36 cellular contexts compared by ENCODE assay signal in the genomic region with DNA sequence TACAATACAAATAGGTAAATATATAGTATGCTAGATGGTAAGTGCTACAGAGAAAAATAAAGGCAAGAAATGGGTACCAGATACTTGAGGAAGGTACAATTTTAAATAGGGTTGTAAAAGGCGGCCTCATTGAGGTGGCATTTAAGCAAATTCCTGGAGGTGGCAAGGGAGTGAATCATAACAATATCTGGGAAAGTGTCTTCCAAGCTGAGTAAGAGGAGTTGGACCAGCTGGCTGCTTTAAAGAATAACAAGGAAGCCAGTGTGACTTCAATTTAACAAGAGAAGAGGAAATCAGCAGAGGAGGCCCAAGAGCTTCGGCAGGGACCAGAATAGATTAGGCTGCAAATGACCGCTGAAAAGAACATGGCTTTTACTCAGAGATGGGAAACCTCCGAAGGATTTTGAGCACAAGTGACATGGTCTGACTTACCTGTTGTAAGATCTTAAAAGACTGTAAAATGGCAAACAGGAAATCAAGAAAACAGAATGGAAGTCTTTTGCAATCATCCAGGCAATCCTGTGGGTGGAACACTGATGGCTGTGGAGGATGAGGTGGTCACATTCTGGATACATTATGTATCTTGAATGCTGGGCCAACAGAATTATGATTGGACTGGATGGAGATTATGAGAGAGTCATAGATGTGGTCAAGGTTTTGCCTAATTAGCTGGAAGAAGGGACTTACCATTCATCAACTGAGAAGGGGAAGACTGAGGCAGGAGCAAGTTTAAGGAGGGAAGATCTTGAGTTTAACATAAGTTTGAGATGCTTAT.
A peak's percentile ranks its signal among the peaks of the same experiment; 100 is the strongest.
DNase-seq lines count a peak whose midpoint lies in the region; ATAC-seq and TF ChIP-seq lines count a peak whose summit lies in the region.
"Had no signal": no experiment of that assay in that cellular context is flagged by ENCODE, and none has a peak within 500 bp of the region (broad histone marks: within the 10 kb centered on the region; RNA-seq: fewer than 3 reads in every experiment).

No MANE protein-coding gene starts in this region.

- WGBS in aorta, 2 donors = 89 to 95% methylated on average over 4 of the region's 4 CpGs
- no CpG with 5 or more reads among the region's 4 CpGs for WGBS in H9 (ENCODE audit: extremely low coverage, insufficient read length, low lambda C conversion rate)

- H3K23me2 ChIP-seq in H9 (ENCODE audit: insufficient read length, low read depth, low read length, poor library complexity, severe bottlenecking) = no peaks in the 10 kb centered on the region

- H4K91ac ChIP-seq in H9 (ENCODE audit: insufficient read length, low read depth, low read length) = no peak overlapping the region

- no peak overlapping the region for H3K4ac ChIP-seq in H9 (ENCODE audit: low read depth, low read length)

- H2BK5ac ChIP-seq in H9 (ENCODE audit: insufficient read length, low read length) = no peak overlapping the region

- H3K4me3 ChIP-seq in foreskin fibroblast (ENCODE audit: low read depth in 1 of 2, low read length in 2 of 2) = no peak overlapping the region
- no peak overlapping the region for H3K4me3 ChIP-seq in osteoblast (ENCODE audit: insufficient read depth, low read length)
- H3K4me3 ChIP-seq in aorta (ENCODE audit: low read length in 2 of 2) = no peak overlapping the region
- H3K4me3 ChIP-seq: cardiac muscle cell, coronary artery, GM23338, heart right ventricle, testis had no signal

- H3K79me2 ChIP-seq in osteoblast (ENCODE audit: insufficient read depth, low read length) = no peaks in the 10 kb centered on the region
- H3K79me2 ChIP-seq in H9 (ENCODE audit: insufficient read depth, low read length) = no peaks in the 10 kb centered on the region

- no peak overlapping the region for H2BK20ac ChIP-seq in H9 (ENCODE audit: low read depth, low read length, poor library complexity, severe bottlenecking)

- intact Hi-C loops in aorta (cut with DNase I) = no loop called here

- no peak overlapping the region for H3K56ac ChIP-seq in H9 (ENCODE audit: insufficient read length, low read depth, low read length)

- H3K79me1 ChIP-seq in H9 (ENCODE audit: insufficient read depth, low read depth, low read length, poor library complexity, severe bottlenecking) = no peaks in the 10 kb centered on the region

- H2AK5ac ChIP-seq in H9 (ENCODE audit: insufficient read length, low read length) = no peak overlapping the region

- peaks cover 5% of the 10 kb centered on the region for H3K4me1 ChIP-seq in osteoblast (ENCODE audit: insufficient read depth, low read length)
- no peaks in the 10 kb centered on the region for H3K4me1 ChIP-seq in aorta (ENCODE audit: control insufficient read depth in 1 of 2, insufficient read depth in 2 of 2, low read length in 2 of 2)
- H3K4me1 ChIP-seq in H9 (ENCODE audit: insufficient read depth, low read length) = no peaks in the 10 kb centered on the region
- H3K4me1 ChIP-seq: heart right ventricle, testis had no signal

- peaks cover 0 to 4% (median 0%) of the 10 kb centered on the region in 3 experiments; a peak in 3 of 7 replicates for H3K36me3 Mint-ChIP-seq in H9 (ENCODE audit: insufficient read depth in 1 of 3, low read depth in 3 of 3)

- peak; percentile 27 for DNase-seq in HCEC 1CT
- peak; percentile 71 for DNase-seq in amniotic epithelial cell (ENCODE audit: low read depth)
- peak; percentile 56 to 70 for DNase-seq in foreskin fibroblast
- peak; percentile 30 for DNase-seq in osteoblast (ENCODE audit: insufficient read length, low spot score, missing footprints)
- no peak for DNase-seq in HK-2 (ENCODE audit: unreplicated experiment)
- DNase-seq in aorta = no peak
- no peak for DNase-seq in H9
- DNase-seq: activated CD4-positive, alpha-beta memory T cell treated with anti-CD3 and anti-CD28 coated beads, Interleukin-2, amount 10 ng/mL, durations not matched to agents 7 days and 5 days; activated CD4-positive, CD25-positive, alpha-beta regulatory T cell treated with anti-CD3 and anti-CD28 coated beads, Interleukin-2, amount 50 U/mL, for 72 hours; activated CD8-positive, alpha-beta memory T cell treated with anti-CD3 and anti-CD28 coated beads, Interleukin-2, amount 50 U/mL, for 48 hours; activated naive CD4-positive, alpha-beta T cell treated with Interleukin-2 at 50 U/mL for 16 hours; amniotic stem cell; COR-L47; DMS79; effector memory CD8-positive, alpha-beta T cell; erythroblast; foreskin melanocyte; heart right ventricle; KG1; midbrain; MM.1S; naive thymus-derived CD8-positive, alpha-beta T cell; NCI-H1417 treated with DMSO at 0.1 percent for 48 hours; NCI-H2081; NCI-H2227 treated with DMSO at 0.1 percent for 48 hours; stimulated activated naive CD8-positive, alpha-beta T cell treated with anti-CD3 and anti-CD28 coated beads, Interleukin-15, Interleukin-2, amounts not matched to agents 100 U/mL and 50 U/mL, for 24 hours; T-helper 2 cell; testis had no signal

- no peaks in the 10 kb centered on the region for H3K9me3 Mint-ChIP-seq in H9
- H3K9me3 Mint-ChIP-seq: activated CD4-positive, alpha-beta memory T cell treated with anti-CD3 and anti-CD28 coated beads, Interleukin-2, amount 10 ng/mL, durations not matched to agents 7 days and 5 days; effector memory CD8-positive, alpha-beta T cell; GM23338 had no signal

- no peaks in the 10 kb centered on the region for H3K4me1 Mint-ChIP-seq in H9
- H3K4me1 Mint-ChIP-seq: activated CD4-positive, alpha-beta memory T cell treated with anti-CD3 and anti-CD28 coated beads, Interleukin-2, amount 10 ng/mL, durations not matched to agents 7 days and 5 days; naive thymus-derived CD8-positive, alpha-beta T cell had no signal

- H4K8ac ChIP-seq in H9 (replicated peaks; ENCODE audit: insufficient read length, low read depth, low read length) = no peak overlapping the region

- H3K9me3 ChIP-seq in osteoblast (ENCODE audit: low read depth, low read length) = no peaks in the 10 kb centered on the region
- no peaks in the 10 kb centered on the region for H3K9me3 ChIP-seq in aorta (ENCODE audit: control insufficient read depth, low read length)
- no peaks in the 10 kb centered on the region for H3K9me3 ChIP-seq in H9 (ENCODE audit: control insufficient read depth, low read depth, low read length)
- H3K9me3 ChIP-seq: testis had no signal

- no peak overlapping the region for H4K5ac ChIP-seq in H9 (ENCODE audit: insufficient read length, low read depth, low read length)

- TF ChIP-seq CTCF in foreskin fibroblast (IDR thresholded peaks at IDR 0.05; ENCODE audit: low read depth, low read length) (no peak), osteoblast (IDR thresholded peaks at IDR 0.05; ENCODE audit: extremely low read depth, low read depth, low read length) (no peak), H9 (conservative IDR thresholded peaks at IDR 0.05) (no peak)

- no peak overlapping the region for H3K14ac ChIP-seq in H9 (ENCODE audit: insufficient read depth, low read length)

- no peak for ATAC-seq in aorta (ENCODE audit: low FRiP score)
- ATAC-seq in HG02970 (IDR thresholded peaks at IDR 0.05; ENCODE audit: low FRiP score, unreplicated experiment) = no peak
- ATAC-seq: effector memory CD8-positive, alpha-beta T cell; GM23338; heart right ventricle; naive thymus-derived CD8-positive, alpha-beta T cell; Right ventricle myocardium inferior; SK-N-SH treated with all-trans-retinoic acid at 6 μM for 48 hours; stimulated activated naive CD8-positive, alpha-beta T cell treated with anti-CD3 and anti-CD28 coated beads, Interleukin-15, Interleukin-2, amounts not matched to agents 100 U/mL and 50 U/mL, for 24 hours had no signal

- H3K27ac ChIP-seq in osteoblast (ENCODE audit: low read depth, low read length) (peak overlapping the region; percentile 19), aorta (ENCODE audit: low read depth in 1 of 2, low read length in 2 of 2) (no peak overlapping the region), H9 (ENCODE audit: insufficient read length, low read depth, low read length) (no peak overlapping the region)
- H3K27ac ChIP-seq: C4-2B, cardiac muscle cell, coronary artery, heart right ventricle, testis had no signal

- H4K20me1 ChIP-seq in osteoblast (ENCODE audit: insufficient read depth, low read length) (no peaks in the 10 kb centered on the region), H9 (ENCODE audit: control insufficient read depth, insufficient read depth, insufficient read length) (no peaks in the 10 kb centered on the region)

- no peak overlapping the region for H2AFZ ChIP-seq in osteoblast (ENCODE audit: low read length)
- no peak overlapping the region for H2AFZ ChIP-seq in H9 (ENCODE audit: low read length)
- H2AFZ ChIP-seq: GM23338 had no signal

- H3K36me3 ChIP-seq in osteoblast (ENCODE audit: insufficient read depth, low read length) (no peaks in the 10 kb centered on the region), aorta (ENCODE audit: control insufficient read depth in 1 of 2, insufficient read depth in 2 of 2, low read length in 1 of 2) (no peaks in the 10 kb centered on the region)
- H3K36me3 ChIP-seq: cardiac muscle cell had no signal

- no peak overlapping the region for H3K4me3 Mint-ChIP-seq in H9
- H3K4me3 Mint-ChIP-seq: activated CD4-positive, alpha-beta memory T cell treated with anti-CD3 and anti-CD28 coated beads, Interleukin-2, amount 10 ng/mL, durations not matched to agents 7 days and 5 days; activated T-helper 1 cell treated with anti-CD3 and anti-CD28 coated beads, Interleukin-12 subunit alpha, Interleukin-12 subunit beta, Interleukin-2, Interleukin-4 antibody, amounts not matched to agents 30 ng/mL and 10 ng/mL and 1 ng/mL, durations not matched to agents 14 hours and 24 hours and 36 hours; effector memory CD8-positive, alpha-beta T cell; GM23338; naive thymus-derived CD8-positive, alpha-beta T cell had no signal

- no peak overlapping the region for H2BK120ac ChIP-seq in H9 (ENCODE audit: low read depth, low read length, poor library complexity, severe bottlenecking)

- H3K9ac ChIP-seq in H9 (ENCODE audit: extremely low read depth, insufficient read length, low read length) = no peak overlapping the region

- H3K27ac Mint-ChIP-seq in H9 = no peak overlapping the region; a peak in 1 of 7 replicates
- H3K27ac Mint-ChIP-seq: activated CD4-positive, alpha-beta memory T cell treated with anti-CD3 and anti-CD28 coated beads, Interleukin-2, amount 10 ng/mL, durations not matched to agents 7 days and 5 days; activated T-helper 1 cell treated with anti-CD3 and anti-CD28 coated beads, Interleukin-12 subunit alpha, Interleukin-12 subunit beta, Interleukin-2, Interleukin-4 antibody, amounts not matched to agents 30 ng/mL and 10 ng/mL and 1 ng/mL, durations not matched to agents 14 hours and 24 hours and 36 hours; effector memory CD8-positive, alpha-beta T cell; GM23338; naive thymus-derived CD8-positive, alpha-beta T cell had no signal

- H3K4me2 ChIP-seq in osteoblast (ENCODE audit: insufficient read depth, low read length) (no peak overlapping the region), H9 (ENCODE audit: insufficient read depth, insufficient read length, low read length) (no peak overlapping the region)
- H3K4me2 ChIP-seq: GM23338 had no signal

- no peak overlapping the region for H3K18ac ChIP-seq in H9 (ENCODE audit: insufficient read length, low read depth, low read length)

- H2BK12ac ChIP-seq in H9 (ENCODE audit: insufficient read length, low read depth, low read length) = no peak overlapping the region

- no peaks in the 10 kb centered on the region for H3K27me3 Mint-ChIP-seq in H9 (ENCODE audit: low read depth)
- H3K27me3 Mint-ChIP-seq: activated CD4-positive, alpha-beta memory T cell treated with anti-CD3 and anti-CD28 coated beads, Interleukin-2, amount 10 ng/mL, durations not matched to agents 7 days and 5 days; effector memory CD8-positive, alpha-beta T cell; naive thymus-derived CD8-positive, alpha-beta T cell had no signal

- H3T11ph ChIP-seq in H9 (ENCODE audit: low read length) = no peak overlapping the region

- no peak overlapping the region for H2BK15ac ChIP-seq in H9 (ENCODE audit: low read depth, low read length)

- H3K27me3 ChIP-seq in osteoblast (ENCODE audit: insufficient read depth, low read length) (no peaks in the 10 kb centered on the region), aorta (ENCODE audit: control insufficient read depth in 1 of 2, insufficient read depth in 2 of 2, low read length in 1 of 2) (no peaks in the 10 kb centered on the region), H9 (ENCODE audit: insufficient read depth, low read length) (no peaks in the 10 kb centered on the region)
- H3K27me3 ChIP-seq: cardiac muscle cell, heart right ventricle, testis had no signal

- no peak overlapping the region for H3K23ac ChIP-seq in H9 (ENCODE audit: insufficient read length, low read depth, low read length)

Comparison
In these comparisons a context has a peak if more than half of its experiments do, and no peak if none do; other contexts are left out.
1. DNase-seq: peak in HCEC 1CT (single experiment), amniotic epithelial cell (single experiment), foreskin fibroblast (2 of 2) and osteoblast (single experiment); none in HK-2 (single experiment), aorta (0 of 2) and H9 (single experiment).